ENCODE assay signal across 17 cellular contexts in genomic region chr4:171449082-171449481, GRCh38.
A peak's percentile ranks its signal among the peaks of the same experiment; 100 is the strongest.
DNase-seq lines count a peak whose midpoint lies in the region; ATAC-seq lines count a peak whose summit lies in the region.
"Had no signal": no experiment of that assay in that cellular context is flagged by ENCODE, and none has a peak within 500 bp of the region (broad histone marks: within the 10 kb centered on the region; RNA-seq: fewer than 3 reads in every experiment).

No MANE protein-coding gene starts in this region.

- POLR2A ChIA-PET in naive thymus-derived CD8-positive, alpha-beta T cell (lab: Charles Lee) = no interaction called here

- no peak overlapping the region for H3K4me3 ChIP-seq in neuronal stem cell (ENCODE audit: low read length in 2 of 2)
- H3K4me3 ChIP-seq: A549; BLaER1 treated with 17β-estradiol and CSF1 and Interleukin-3, amounts not matched to agents 10 nM and 100 nM had no signal

- H3K4me1 Mint-ChIP-seq in naive thymus-derived CD8-positive, alpha-beta T cell = no peaks in the 10 kb centered on the region
- H3K4me1 Mint-ChIP-seq: B cell had no signal

- H3K4me2 ChIP-seq in neuronal stem cell (ENCODE audit: insufficient read depth, low read length, poor library complexity, severe bottlenecking) = no peak overlapping the region
- H3K4me2 ChIP-seq: A549; BLaER1 treated with 17β-estradiol and CSF1 and Interleukin-3, amounts not matched to agents 10 nM and 100 nM had no signal

- peak; percentile 63 for ATAC-seq in GM18861 (IDR thresholded peaks at IDR 0.05; ENCODE audit: unreplicated experiment)
- peak; percentile 52 for ATAC-seq in HG03571 (IDR thresholded peaks at IDR 0.05; ENCODE audit: unreplicated experiment)
- no peak for ATAC-seq in naive thymus-derived CD8-positive, alpha-beta T cell
- ATAC-seq: A549; CD8-positive, alpha-beta T cell had no signal

- peaks cover 0 to 5% (median 0%) of the 10 kb centered on the region in 9 donors for H3K9me3 Mint-ChIP-seq in naive thymus-derived CD8-positive, alpha-beta T cell

- no peak overlapping the region for H2BK120ac ChIP-seq in neuronal stem cell (ENCODE audit: low read depth, low read length)

- H4K8ac ChIP-seq in neuronal stem cell (ENCODE audit: low read depth, low read length) = no peak overlapping the region

- no peaks in the 10 kb centered on the region for H3K27me3 Mint-ChIP-seq in naive thymus-derived CD8-positive, alpha-beta T cell
- H3K27me3 Mint-ChIP-seq: B cell; CD4-positive, alpha-beta T cell had no signal

- H2AFZ ChIP-seq in neuronal stem cell (ENCODE audit: low read length) = no peak overlapping the region

- H3K36me3 ChIP-seq in neuronal stem cell (replicated peaks in 1 of 2; ENCODE audit: control insufficient read depth in 2 of 2, insufficient read depth in 2 of 2, low read length in 2 of 2) = no peaks in the 10 kb centered on the region
- H3K36me3 ChIP-seq: BLaER1 treated with 17β-estradiol and CSF1 and Interleukin-3, amounts not matched to agents 10 nM and 100 nM had no signal

- no peak overlapping the region for H3K14ac ChIP-seq in neuronal stem cell (ENCODE audit: low read length)

- H4K91ac ChIP-seq in neuronal stem cell (ENCODE audit: low read depth, low read length, poor library complexity) = no peak overlapping the region

- H3K23ac ChIP-seq in neuronal stem cell (ENCODE audit: low read depth, low read length, poor library complexity) = no peak overlapping the region

- no CpG with 5 or more reads among the region's 2 CpGs for WGBS in neuronal stem cell (ENCODE audit: extremely low coverage in 2 of 2, insufficient read length in 2 of 2, insufficient replicate concordance in 1 of 2), 2 donors

- no peak overlapping the region for H3K4ac ChIP-seq in neuronal stem cell (ENCODE audit: low read length)

- H2BK12ac ChIP-seq in neuronal stem cell (ENCODE audit: low read length) = no peak overlapping the region

- no peaks in the 10 kb centered on the region for H3K9me3 ChIP-seq in neuronal stem cell (replicated peaks in 1 of 2; ENCODE audit: control insufficient read depth in 2 of 2, insufficient read depth in 1 of 2, low read depth in 1 of 2, low read length in 2 of 2)
- H3K9me3 ChIP-seq: A549, Caco-2 had no signal

- no peaks in the 10 kb centered on the region for H3K79me1 ChIP-seq in neuronal stem cell (ENCODE audit: low read depth, low read length)

- H3K18ac ChIP-seq in neuronal stem cell (ENCODE audit: low read length) = no peak overlapping the region

- no peaks in the 10 kb centered on the region for H3K27me3 ChIP-seq in neuronal stem cell (ENCODE audit: control insufficient read depth in 3 of 3, insufficient read depth in 3 of 3, low read depth in 1 of 3, low read length in 3 of 3)
- H3K27me3 ChIP-seq: BLaER1 treated with 17β-estradiol and CSF1 and Interleukin-3, amounts not matched to agents 10 nM and 100 nM had no signal

- H2BK5ac ChIP-seq in neuronal stem cell (ENCODE audit: low read length) = no peak overlapping the region

- no peak overlapping the region for H3K27ac ChIP-seq in neuronal stem cell (replicated peaks; ENCODE audit: low read length)
- H3K27ac ChIP-seq: 22Rv1; A549; BLaER1 treated with 17β-estradiol and CSF1 and Interleukin-3, amounts not matched to agents 10 nM and 100 nM; C4-2B had no signal

- H3K4me3 Mint-ChIP-seq in naive thymus-derived CD8-positive, alpha-beta T cell = no peak overlapping the region
- H3K4me3 Mint-ChIP-seq: B cell; CD4-positive, alpha-beta T cell; CD8-positive, alpha-beta T cell had no signal

- H3K27ac Mint-ChIP-seq in naive thymus-derived CD8-positive, alpha-beta T cell = no peak overlapping the region
- H3K27ac Mint-ChIP-seq: B cell; CD4-positive, alpha-beta T cell; CD8-positive, alpha-beta T cell had no signal

- no peak overlapping the region for H2AK5ac ChIP-seq in neuronal stem cell (ENCODE audit: low read depth, low read length)

- H3K36me3 Mint-ChIP-seq in naive thymus-derived CD8-positive, alpha-beta T cell = no peaks in the 10 kb centered on the region
- H3K36me3 Mint-ChIP-seq: CD8-positive, alpha-beta T cell had no signal

- DNase-seq in dedifferentiated amniotic fluid mesenchymal stem cell (ENCODE audit: extremely low spot score) (peak; percentile 8), neuronal stem cell (ENCODE audit: low spot score) (no peak)
- no peak for DNase-seq in naive thymus-derived CD8-positive, alpha-beta T cell
- DNase-seq: AML-193; Caco-2; Calu3; CD4-positive, alpha-beta T cell; CD8-positive, alpha-beta T cell; DMS79 treated with DMSO at 0.1 percent for 48 hours; GF-D8 had no signal

- no peak overlapping the region for H2BK15ac ChIP-seq in neuronal stem cell (ENCODE audit: low read length)

- H3K9ac ChIP-seq in neuronal stem cell (ENCODE audit: low read depth, low read length, poor library complexity) = no peak overlapping the region
- H3K9ac ChIP-seq: BLaER1 treated with 17β-estradiol and CSF1 and Interleukin-3, amounts not matched to agents 10 nM and 100 nM had no signal

- no peaks in the 10 kb centered on the region for H3K4me1 ChIP-seq in neuronal stem cell (ENCODE audit: control insufficient read depth in 2 of 2, insufficient read depth in 1 of 2, low read depth in 1 of 2, low read length in 2 of 2)
- H3K4me1 ChIP-seq: A549; BLaER1 treated with 17β-estradiol and CSF1 and Interleukin-3, amounts not matched to agents 10 nM and 100 nM; Caco-2 had no signal

Comparison
In these comparisons a context has a peak if more than half of its experiments do, and no peak if none do; other contexts are left out.
1. ATAC-seq: peak in GM18861 (single experiment) and HG03571 (single experiment); none in naive thymus-derived CD8-positive, alpha-beta T cell (0 of 2).